ENCODE assay signal across 8 cellular contexts in genomic region chr2:158953926-158954763, GRCh38. TPM values are rescaled to one million over a fixed set of nuclear protein-coding genes. Genes with fewer than 3 reads are reported as not detected.
DNase-seq lines count a peak whose midpoint lies in the region; TF ChIP-seq lines count a peak whose summit lies in the region.

No MANE protein-coding gene starts in this region.

- no peaks in the 10 kb centered on the region for H3K9me3 ChIP-seq in left ventricle myocardium inferior (replicated peaks)
- H3K9me3 ChIP-seq in endodermal cell (ENCODE audit: control insufficient read depth, low read length): no peaks in the 10 kb centered on the region

- WGBS in endodermal cell (ENCODE audit: insufficient coverage in 1 of 2, insufficient read length in 1 of 2), 2 experiments: 84 to 100% methylated on average over 1 to 3 of the region's 5 CpGs

- peak overlapping the region; percentile 71 for H3K27ac ChIP-seq in left ventricle myocardium inferior (replicated peaks)
- no peak overlapping the region for H3K27ac ChIP-seq in endodermal cell (ENCODE audit: low read depth, low read length)

- H3K27me3 ChIP-seq in left ventricle myocardium inferior (ENCODE audit: low read depth) (no peaks in the 10 kb centered on the region), endodermal cell (ENCODE audit: control insufficient read depth, insufficient read depth, low read length, poor library complexity, severe bottlenecking) (no peaks in the 10 kb centered on the region)

- H3K4me1 ChIP-seq in left ventricle myocardium inferior: peaks cover 32% of the 10 kb centered on the region
- peaks cover 3% of the 10 kb centered on the region for H3K4me1 ChIP-seq in endodermal cell (ENCODE audit: control insufficient read depth, insufficient read depth, low read length)

- H3K27me3 Mint-ChIP-seq in HFFc6 (ENCODE audit: insufficient read depth) (peaks cover 10% of the 10 kb centered on the region), endodermal cell (ENCODE audit: insufficient read depth) (peaks cover 40% of the 10 kb centered on the region)

- H3K4me1 Mint-ChIP-seq in HFFc6 (ENCODE audit: low read depth) (peaks cover 14% of the 10 kb centered on the region), endodermal cell (peaks cover 8% of the 10 kb centered on the region)

- intact Hi-C loops in left ventricle myocardium inferior (cut with micrococcal nuclease): loop anchor here (10.0 kb wide), 1 partner anchor 49 kb away; no protein-coding TSS in a partner anchor

- H3K9me3 Mint-ChIP-seq in HFFc6 (no peaks in the 10 kb centered on the region), endodermal cell (peaks cover 3% of the 10 kb centered on the region)

- H3K9ac ChIP-seq in endodermal cell (ENCODE audit: extremely low read depth, low read length, poor library complexity, severe bottlenecking): no peak overlapping the region

- no peak for TF ChIP-seq CTCF in HFFc6 (IDR thresholded peaks at IDR 0.05)
- no peak for TF ChIP-seq CTCF in left ventricle myocardium inferior (IDR thresholded peaks at IDR 0.05; ENCODE audit: borderline replicate concordance)
- TF ChIP-seq CTCF in endodermal cell (conservative IDR thresholded peaks at IDR 0.05): no peak

- DNase-seq in DMS 273 treated with DMSO at 0.1 percent for 48 hours (lab: John Stamatoyannopoulos, UW) (peak; percentile 86), HFFc6 (peak; percentile 73), NCI-H2196 treated with DMSO at 0.1 percent for 48 hours (lab: John Stamatoyannopoulos, UW; ENCODE audit: unreplicated experiment) (peak; percentile 79), left ventricle myocardium inferior (peak; percentile 82), smooth muscle cell of the brain vasculature (ENCODE audit: low read depth, low spot score) (peak; percentile 80), endodermal cell (no peak), retina (no peak)
- peak; percentile 61 for DNase-seq in activated CD8-positive, alpha-beta memory T cell treated with anti-CD3 and anti-CD28 coated beads, Interleukin-2, amount 50 U/mL, for 48 hours

- no peak overlapping the region for H3K4me3 ChIP-seq in left ventricle myocardium inferior
- no peak overlapping the region for H3K4me3 ChIP-seq in endodermal cell (ENCODE audit: low read length)

- H3K36me3 Mint-ChIP-seq in HFFc6 (ENCODE audit: low read depth) (no peaks in the 10 kb centered on the region), endodermal cell (ENCODE audit: low read depth) (no peaks in the 10 kb centered on the region)

- H3K27ac Mint-ChIP-seq in HFFc6 (peak overlapping the region; percentile 49; the same call in 1 of the 2 replicates), endodermal cell (no peak overlapping the region)

- no peaks in the 10 kb centered on the region for H3K36me3 ChIP-seq in left ventricle myocardium inferior
- no peaks in the 10 kb centered on the region for H3K36me3 ChIP-seq in endodermal cell (ENCODE audit: control insufficient read depth, insufficient read depth, low read length)

- H3K4me3 Mint-ChIP-seq in HFFc6 (peak overlapping the region; percentile 38), endodermal cell (no peak overlapping the region)

RNA-seq across cellular contexts. Expression of gene TANC1, which starts 14.3 kb away (rescaled TPM):
- total RNA-seq in HFFc6 (2021; fragmentation: NEBNext Ultra II Directional; extraction: Animal tissue kit (Norgen Biotek cat#: 25700)): 10 to 100 TPM; 22.4 to 27.7 (median 23.1) TPM
- 59.7 TPM for total RNA-seq in left ventricle myocardium inferior
- 1 to 10 TPM; 2.9 to 9.5 TPM for total RNA-seq in endodermal cell
- polyA plus RNA-seq in endodermal cell (2013, experiment 1 of 2): 15.0 TPM
- polyA plus RNA-seq in endodermal cell (2013, experiment 2 of 2): 15.6 TPM

Comparison
In these comparisons a context has a peak if more than half of its experiments do, and no peak if none do; other contexts are left out.
1. DNase-seq: peak in DMS 273 treated with DMSO at 0.1 percent for 48 hours (single experiment), HFFc6 (single experiment), NCI-H2196 treated with DMSO at 0.1 percent for 48 hours (single experiment), activated CD8-positive, alpha-beta memory T cell treated with anti-CD3 and anti-CD28 coated beads, Interleukin-2, amount 50 U/mL, for 48 hours (single experiment), left ventricle myocardium inferior (single experiment) and smooth muscle cell of the brain vasculature (single experiment); none in endodermal cell (single experiment) and retina (single experiment).